Comparison of ENCODE assay signal across 17 cellular contexts in genomic region chr7:70621954-70622596, GRCh38.
DNase-seq lines count a peak whose midpoint lies in the region; ATAC-seq and TF ChIP-seq lines count a peak whose summit lies in the region.
"Had no signal": no experiment of that assay in that cellular context is flagged by ENCODE, and none has a peak within 500 bp of the region (broad histone marks: within the 10 kb centered on the region; RNA-seq: fewer than 3 reads in every experiment).

No MANE protein-coding gene starts in this region.

- no peaks in the 10 kb centered on the region for H3K27me3 Mint-ChIP-seq in MCF 10A (ENCODE audit: insufficient read depth, unreplicated experiment)

- H3K36me3 ChIP-seq in mammary epithelial cell (ENCODE audit: insufficient read depth, low read length) (no peaks in the 10 kb centered on the region), testis (ENCODE audit: low read depth, missing control alignments) (no peaks in the 10 kb centered on the region)

- H3K27me3 ChIP-seq in mammary epithelial cell (ENCODE audit: insufficient read depth, low read length) (no peaks in the 10 kb centered on the region), testis (no peaks in the 10 kb centered on the region)

- DNase-seq in mammary epithelial cell (peak; percentile 45), MCF 10A (ENCODE audit: unreplicated experiment) (no peak), medulla oblongata (ENCODE audit: extremely low spot score) (peak; percentile 27), testis (peak; percentile 23), posterior vena cava (ENCODE audit: low spot score) (no peak)
- DNase-seq in activated CD4-positive, alpha-beta T cell treated with anti-CD3 and anti-CD28 coated beads, Interleukin-2, amount 50 U/mL, for 4 hours, result no peak
- DNase-seq: CD8-positive, alpha-beta T cell; COR-L47; DMS153; DMS79 treated with DMSO at 0.1 percent for 48 hours; EL; GM23248; H7 had no signal

- TF ChIP-seq CTCF in mammary epithelial cell (conservative IDR thresholded peaks at IDR 0.05 in 1 of 2, IDR thresholded peaks at IDR 0.05 in 1 of 2; ENCODE audit: extremely low read depth in 1 of 2, insufficient read depth in 1 of 2, low read depth in 1 of 2, low read length in 2 of 2) (no peak), MCF 10A (IDR thresholded peaks at IDR 0.05; ENCODE audit: unreplicated experiment) (no peak), testis (IDR thresholded peaks at IDR 0.05) (no peak)

- H3K9me3 Mint-ChIP-seq in MCF 10A (ENCODE audit: unreplicated experiment), result peaks cover 15% of the 10 kb centered on the region
- H3K9me3 Mint-ChIP-seq: CD8-positive, alpha-beta T cell had no signal

- H3K36me3 Mint-ChIP-seq in MCF 10A (ENCODE audit: insufficient read depth, unreplicated experiment), result peaks cover 5% of the 10 kb centered on the region
- H3K36me3 Mint-ChIP-seq: CD14-positive monocyte; CD8-positive, alpha-beta T cell had no signal

- H3K4me1 Mint-ChIP-seq in MCF 10A (ENCODE audit: insufficient read depth, unreplicated experiment), result no peaks in the 10 kb centered on the region
- H3K4me1 Mint-ChIP-seq: CD14-positive monocyte had no signal

- BruUV-seq in mammary epithelial cell (replicated peaks; lab: Mats Ljungman, UMichigan), result no TSS peak
- BruUV-seq in MCF 10A (replicated peaks; lab: Mats Ljungman, UMichigan), result no TSS peak

- H3K4me1 ChIP-seq in mammary epithelial cell (ENCODE audit: insufficient read depth, low read length), result peaks cover 14% of the 10 kb centered on the region
- H3K4me1 ChIP-seq in testis, result peaks cover 2% of the 10 kb centered on the region

- peak overlapping the region; percentile 52 for H3K4me2 ChIP-seq in mammary epithelial cell (ENCODE audit: insufficient read depth, low read depth, low read length)

- TF ChIP-seq POLR2A in testis (IDR thresholded peaks at IDR 0.05), result no peak

- dilution Hi-C loops in mammary epithelial cell (cut with HindIII; ENCODE audit: low sequenced_read_pairs), result no loop called here

- no peaks in the 10 kb centered on the region for H3K79me2 ChIP-seq in mammary epithelial cell (ENCODE audit: insufficient read depth, low read length)

- no peak overlapping the region for H3K27ac Mint-ChIP-seq in MCF 10A (ENCODE audit: low read depth, unreplicated experiment)
- H3K27ac Mint-ChIP-seq: CD14-positive monocyte; CD8-positive, alpha-beta T cell had no signal

- peak overlapping the region; percentile 95 for H2AFZ ChIP-seq in mammary epithelial cell (ENCODE audit: low read depth, low read length)
- H2AFZ ChIP-seq: GM23248 had no signal

- POLR2A ChIA-PET in MCF 10A (lab: Yijun Ruan, JAX), result interaction anchor here (0.7 kb wide), 1 partner anchor 11 kb away, joined by 3 read pairs; no protein-coding TSS in a partner anchor

- WGBS in mammary epithelial cell (ENCODE audit: low coverage, missing lambda C conversion rate), result 34% methylated on average over 15 of the region's 17 CpGs
- 81 to 82% methylated on average over 17 of the region's 17 CpGs for WGBS in testis, 2 donors

- ATAC-seq in esophagus mucosa, result peak; percentile 57
- no peak for ATAC-seq in HG03097 (IDR thresholded peaks at IDR 0.05; ENCODE audit: low FRiP score, unreplicated experiment)
- ATAC-seq: CD8-positive, alpha-beta T cell had no signal

- H4K20me1 ChIP-seq in mammary epithelial cell (ENCODE audit: insufficient read depth, low read length), result no peaks in the 10 kb centered on the region

- no peak overlapping the region for H3K9ac ChIP-seq in mammary epithelial cell (ENCODE audit: insufficient read depth, low read length)
- H3K9ac ChIP-seq: GM23248 had no signal

- CTCF ChIA-PET in mammary epithelial cell (lab: Charles Lee; ENCODE audit: low non-redundant PET) (no interaction called here), MCF 10A (lab: Yijun Ruan, JAX) (interaction anchor here (0.6 kb wide), 1 partner anchor 72 kb away, joined by 3 read pairs; no protein-coding TSS in a partner anchor)

- H3K9me3 ChIP-seq in mammary epithelial cell (replicated peaks; ENCODE audit: insufficient read depth, low read length) (no peaks in the 10 kb centered on the region), testis (no peaks in the 10 kb centered on the region)

- H3K4me3 ChIP-seq in mammary epithelial cell (replicated peaks in 1 of 3; ENCODE audit: insufficient read depth in 1 of 3, low read depth in 2 of 3, low read length in 3 of 3) (no peak overlapping the region), testis (no peak overlapping the region)
- H3K4me3 ChIP-seq: GM23248 had no signal

- no peak overlapping the region for H3K4me3 Mint-ChIP-seq in MCF 10A (ENCODE audit: unreplicated experiment)
- H3K4me3 Mint-ChIP-seq: CD14-positive monocyte; CD8-positive, alpha-beta T cell had no signal

- in situ Hi-C loops in mammary epithelial cell (cut with MboI; ENCODE audit: low sequenced_read_pairs in 2 of 2), result no loop called here

- H3K27ac ChIP-seq in mammary epithelial cell (ENCODE audit: insufficient read depth, low read depth, low read length) (peak overlapping the region; percentile 26), testis (no peak overlapping the region)
- H3K27ac ChIP-seq: 22Rv1, GM23248 had no signal

- intact Hi-C loops in mammary epithelial cell (cut with micrococcal nuclease), result no loop called here
- intact Hi-C loops in MCF 10A (cut with micrococcal nuclease), result no loop called here
- intact Hi-C loops in testis (cut with DNase I; ENCODE audit: low total_unique reads), result no loop called here
- intact Hi-C loops in posterior vena cava (cut with DNase I), result no loop called here

Comparison
In these comparisons a context has a peak if more than half of its experiments do, and no peak if none do; other contexts are left out.
1. DNase-seq: peak in mammary epithelial cell (single experiment), medulla oblongata (single experiment) and testis (single experiment); none in MCF 10A (single experiment), posterior vena cava (single experiment) and activated CD4-positive, alpha-beta T cell treated with anti-CD3 and anti-CD28 coated beads, Interleukin-2, amount 50 U/mL, for 4 hours (0 of 2).